Comparison of ENCODE assay signal across 7 cellular contexts in the genomic region with DNA sequence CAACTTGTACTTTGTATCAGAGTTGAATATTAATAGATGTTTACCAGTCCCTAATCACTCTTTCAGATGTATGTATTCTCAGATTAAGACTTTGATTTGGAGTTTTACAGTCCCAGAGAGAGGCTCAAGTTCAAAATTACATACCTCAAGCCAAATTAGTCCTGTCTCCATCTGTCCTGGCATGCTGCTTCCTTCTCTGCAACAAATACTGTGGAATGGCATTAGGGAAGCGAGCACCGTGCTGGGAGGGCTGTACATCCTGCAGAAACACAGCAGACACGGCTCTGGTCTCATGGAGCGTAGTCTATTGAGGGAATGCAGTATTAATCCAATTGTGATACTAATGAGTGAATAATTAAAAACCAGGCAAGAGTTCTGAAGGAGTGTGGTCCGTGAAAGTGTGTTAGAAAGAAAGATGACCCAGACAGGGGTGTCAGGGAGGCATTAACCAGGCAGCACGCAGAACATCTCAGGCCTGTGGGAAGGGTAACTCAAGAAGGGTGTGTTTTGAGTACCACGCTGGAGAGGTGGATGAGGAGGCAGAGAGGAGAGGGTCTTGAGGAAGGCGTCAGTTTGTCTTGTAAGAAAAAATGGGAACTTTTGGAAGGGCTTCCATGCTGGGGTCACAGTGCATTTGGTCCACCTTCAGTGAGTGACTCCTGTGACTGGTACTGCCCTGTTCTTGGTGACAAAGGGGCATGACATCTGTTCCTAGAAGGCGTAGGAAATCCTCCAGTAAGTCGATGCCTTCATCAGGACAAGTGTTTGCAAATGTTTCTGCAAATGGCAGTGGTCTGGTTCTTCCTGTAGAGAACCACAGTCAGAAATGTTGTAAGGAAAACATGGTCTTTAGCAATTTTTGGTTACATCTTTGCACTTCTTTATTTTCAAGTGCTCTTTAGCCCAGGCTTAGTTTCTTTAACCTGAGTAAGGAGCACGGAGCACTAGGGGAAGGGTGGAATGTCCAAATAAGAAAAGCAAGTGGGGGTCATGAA. TPM values are rescaled to one million over a fixed set of nuclear protein-coding genes. Genes with fewer than 3 reads are reported as not detected.
DNase-seq lines count a peak whose midpoint lies in the region; ATAC-seq and TF ChIP-seq lines count a peak whose summit lies in the region.

No MANE protein-coding gene starts in this region.

- peaks cover 19% of the 10 kb centered on the region for H3K4me1 Mint-ChIP-seq in endodermal cell
- H3K4me1 Mint-ChIP-seq in progenitor cell of endocrine pancreas (ENCODE audit: low read depth), result peaks cover 35% of the 10 kb centered on the region

- peak overlapping the region; percentile 89 for H3K4me3 ChIP-seq in GM23248
- H3K4me3 ChIP-seq in PC-3 (ENCODE audit: low read length), result peak overlapping the region; percentile 84
- peak overlapping the region; percentile 92 for H3K4me3 ChIP-seq in endodermal cell (ENCODE audit: low read length)

- H3F3A ChIP-seq in GM23248 (ENCODE audit: insufficient read depth) (peaks cover 22% of the 10 kb centered on the region), PC-3 (ENCODE audit: low read length, unreplicated experiment) (peaks cover 6% of the 10 kb centered on the region)

- H2AFZ ChIP-seq in GM23248 (peak overlapping the region; percentile 82), PC-3 (ENCODE audit: low read length) (0 out of 2 replicates have a peak overlapping the region, but pooled peaks have one; percentile 7)

- no peak overlapping the region for H3K27ac Mint-ChIP-seq in endodermal cell
- peak overlapping the region; percentile 97 for H3K27ac Mint-ChIP-seq in progenitor cell of endocrine pancreas

- H3K36me3 Mint-ChIP-seq in endodermal cell (ENCODE audit: low read depth), result peaks cover 6% of the 10 kb centered on the region
- peaks cover 13% of the 10 kb centered on the region for H3K36me3 Mint-ChIP-seq in progenitor cell of endocrine pancreas (ENCODE audit: insufficient read depth)

- DNase-seq in GM23248, result peak; percentile 39
- peak; percentile 22 for DNase-seq in PC-3
- DNase-seq in endodermal cell, result no peak
- DNase-seq in progenitor cell of endocrine pancreas (ENCODE audit: low spot score, unreplicated experiment), result no peak
- no peak for DNase-seq in left lobe of liver (ENCODE audit: low spot score)
- DNase-seq in NCI-H1436 treated with DMSO at 0.1 percent for 48 hours (lab: John Stamatoyannopoulos, UW), result no peak

- ATAC-seq in PC-3 (peak; percentile 15), left lobe of liver (no peak), HG03045 (IDR thresholded peaks at IDR 0.05; ENCODE audit: unreplicated experiment) (no peak)

- H3K9me3 ChIP-seq in GM23248 (ENCODE audit: low read depth), result no peaks in the 10 kb centered on the region
- no peaks in the 10 kb centered on the region for H3K9me3 ChIP-seq in PC-3 (ENCODE audit: low read length)
- no peaks in the 10 kb centered on the region for H3K9me3 ChIP-seq in endodermal cell (ENCODE audit: control insufficient read depth, low read length)

- H4K20me1 ChIP-seq in GM23248 (ENCODE audit: insufficient read depth) (no peaks in the 10 kb centered on the region), PC-3 (ENCODE audit: low read length) (peaks cover 12% of the 10 kb centered on the region; the same call in 1 of the 2 replicates)

- H3K9ac ChIP-seq in GM23248, result peak overlapping the region; percentile 81
- peak overlapping the region; percentile 55 for H3K9ac ChIP-seq in PC-3 (ENCODE audit: low read length)
- H3K9ac ChIP-seq in endodermal cell (ENCODE audit: extremely low read depth, low read length, poor library complexity, severe bottlenecking), result peak overlapping the region; percentile 51

- H3K4me1 ChIP-seq in GM23248 (ENCODE audit: insufficient read depth) (peaks cover 9% of the 10 kb centered on the region), PC-3 (ENCODE audit: insufficient read depth, low read length) (peaks cover 27% of the 10 kb centered on the region), endodermal cell (ENCODE audit: control insufficient read depth, insufficient read depth, low read length) (no peaks in the 10 kb centered on the region)

- in situ Hi-C loops in GM23248 (cut with MboI), result no loop called here

- H3K9me2 ChIP-seq in GM23248 (ENCODE audit: insufficient read depth) (no peaks in the 10 kb centered on the region), PC-3 (replicated peaks; ENCODE audit: low read length) (no peaks in the 10 kb centered on the region)

- TSS peak; percentile 63 for BruUV-seq in PC-3 (replicated peaks; lab: Mats Ljungman, UMichigan)

- H3K79me2 ChIP-seq in GM23248 (ENCODE audit: insufficient read depth) (peaks cover 59% of the 10 kb centered on the region), PC-3 (ENCODE audit: low read length) (peaks cover 58% of the 10 kb centered on the region)

- intact Hi-C loops in PC-3 (cut with micrococcal nuclease), result loop anchor here (5.0 kb wide), 1 partner anchor 235 kb away; a partner anchor contains a TSS

- CTCF ChIA-PET in PC-3 (lab: Charles Lee), result no interaction called here

- TF ChIP-seq CTCF in PC-3 (conservative IDR thresholded peaks at IDR 0.05; ENCODE audit: low read depth, low read length) (no peak), endodermal cell (conservative IDR thresholded peaks at IDR 0.05) (no peak), progenitor cell of endocrine pancreas (IDR thresholded peaks at IDR 0.05; ENCODE audit: unreplicated experiment) (no peak)

- 58 to 60% methylated on average over 11 of the region's 11 CpGs for WGBS in GM23248 (ENCODE audit: low coverage in 1 of 2, low lambda C conversion rate in 2 of 2, missing lambda C conversion rate in 2 of 2), 2 experiments
- WGBS in endodermal cell (ENCODE audit: insufficient coverage in 1 of 2, insufficient read length in 1 of 2), 2 experiments, result 77% methylated on average over 11 of the region's 11 CpGs

- H3K4me3 Mint-ChIP-seq in endodermal cell, result peak overlapping the region; percentile 80
- peak overlapping the region; percentile 95 for H3K4me3 Mint-ChIP-seq in progenitor cell of endocrine pancreas (ENCODE audit: low read depth)

- H3K27me3 Mint-ChIP-seq in endodermal cell (ENCODE audit: insufficient read depth) (no peaks in the 10 kb centered on the region), progenitor cell of endocrine pancreas (no peaks in the 10 kb centered on the region)

- H3K4me2 ChIP-seq in GM23248 (ENCODE audit: unreplicated experiment) (peak overlapping the region; percentile 84), PC-3 (ENCODE audit: low read length) (peak overlapping the region; percentile 83)

- POLR2A ChIA-PET in PC-3 (lab: Charles Lee; ENCODE audit: unreplicated experiment), result no interaction called here

- H3K9me3 Mint-ChIP-seq in endodermal cell, result no peaks in the 10 kb centered on the region
- H3K9me3 Mint-ChIP-seq in progenitor cell of endocrine pancreas (ENCODE audit: low read depth), result peaks cover 3% of the 10 kb centered on the region

- H3K27me3 ChIP-seq in GM23248 (replicated peaks; ENCODE audit: insufficient read depth), result no peaks in the 10 kb centered on the region
- H3K27me3 ChIP-seq in PC-3 (ENCODE audit: low read length), result no peaks in the 10 kb centered on the region
- no peaks in the 10 kb centered on the region for H3K27me3 ChIP-seq in endodermal cell (ENCODE audit: control insufficient read depth, insufficient read depth, low read length, poor library complexity, severe bottlenecking)

- H3K36me3 ChIP-seq in GM23248 (ENCODE audit: low read depth) (no peaks in the 10 kb centered on the region), PC-3 (ENCODE audit: low read depth, low read length) (no peaks in the 10 kb centered on the region), endodermal cell (ENCODE audit: control insufficient read depth, insufficient read depth, low read length) (no peaks in the 10 kb centered on the region)

- H3K27ac ChIP-seq in GM23248, result peak overlapping the region; percentile 18; the same call in 1 of the 2 replicates
- H3K27ac ChIP-seq in PC-3 (ENCODE audit: low read length), result no peak overlapping the region
- H3K27ac ChIP-seq in endodermal cell (ENCODE audit: low read depth, low read length), result no peak overlapping the region

RNA-seq across cellular contexts. Expression of a gene that starts 1.6 kb away (rescaled TPM):
- 36.7 and 43.4 TPM in 2 replicates for total RNA-seq in GM23248 (2014; rRNA removed; shearing (Covaris generic))
- 47.2 and 52.9 TPM in 2 replicates for polyA plus RNA-seq in GM23248 (2016; fragmentation: Nextera tagmentation; extraction: Ambion mirVana)
- total RNA-seq in PC-3 (2014; rRNA removed), result 33.9 and 67.0 TPM in 2 replicates
- total RNA-seq in endodermal cell, result 10 to 100 TPM; 46.2 to 48.9 TPM
- polyA plus RNA-seq in endodermal cell (2013, experiment 1 of 2), result 46.9 TPM
- polyA plus RNA-seq in endodermal cell (2013, experiment 2 of 2), result 43.4 TPM
- 127 and 130 TPM in 2 replicates for total RNA-seq in progenitor cell of endocrine pancreas
- 63.7 TPM for total RNA-seq in left lobe of liver

Comparison
In these comparisons a context has a peak if more than half of its experiments do, and no peak if none do; other contexts are left out.
1. DNase-seq: peak in GM23248 (single experiment) and PC-3 (single experiment); none in endodermal cell (single experiment), progenitor cell of endocrine pancreas (single experiment), left lobe of liver (single experiment) and NCI-H1436 treated with DMSO at 0.1 percent for 48 hours (single experiment).
2. Peak in every context shown above with its lines, with median percentiles within 50 percentile points of each other: H3K4me3 ChIP-seq and H3K9ac ChIP-seq.